ENCODE assay signal across 23 cellular contexts in genomic region chr12:116734156-116734768, GRCh38. TPM values are rescaled to one million over a fixed set of nuclear protein-coding genes. Genes with fewer than 3 reads are reported as not detected.
DNase-seq lines count a peak whose midpoint lies in the region; ATAC-seq, FAIRE-seq and TF ChIP-seq lines count a peak whose summit lies in the region.
"Had no signal": no experiment of that assay in that cellular context is flagged by ENCODE, and none has a peak within 500 bp of the region (broad histone marks: within the 10 kb centered on the region; RNA-seq: fewer than 3 reads in every experiment).

No MANE protein-coding gene starts in this region.

- H3K27me3 ChIP-seq in CD4-positive, CD25-positive, alpha-beta regulatory T cell (ENCODE audit: control insufficient read depth, insufficient read depth, low read length): no peaks in the 10 kb centered on the region
- H3K27me3 ChIP-seq in GM23248 (replicated peaks; ENCODE audit: insufficient read depth): no peaks in the 10 kb centered on the region
- H3K27me3 ChIP-seq in GM12878 (replicated peaks in 1 of 2; ENCODE audit: control insufficient read depth in 2 of 2, insufficient read depth in 2 of 2, low read length in 1 of 2): no peaks in the 10 kb centered on the region
- H3K27me3 ChIP-seq: body of pancreas had no signal

- CTCF ChIA-PET in GM12878 (lab: Yijun Ruan, JAX): no interaction called here

- TF ChIP-seq POLR2A in GM12878 (IDR thresholded peaks at IDR 0.05; ENCODE audit: low read depth, low read length): no peak

- intact Hi-C loops in GM12878 (cut with micrococcal nuclease; ENCODE audit: unreplicated experiment) (loop anchor here (10.0 kb wide), 1 partner anchor 151 kb away; the partner anchor contains the start of gene HRK), natural killer cell (cut with micrococcal nuclease) (no loop called here)

- H4K20me1 ChIP-seq in GM23248 (ENCODE audit: insufficient read depth) (no peaks in the 10 kb centered on the region), GM12878 (ENCODE audit: control insufficient read depth, insufficient read depth) (no peaks in the 10 kb centered on the region)

- H3K4me2 ChIP-seq in GM23248 (ENCODE audit: unreplicated experiment): no peak overlapping the region
- H3K4me2 ChIP-seq in GM12878 (ENCODE audit: control insufficient read depth, insufficient read depth): no peak overlapping the region

- H3K4me1 Mint-ChIP-seq in CD4-positive, CD25-positive, alpha-beta regulatory T cell: peaks cover 25 to 56% (median 38%) of the 10 kb centered on the region in 4 donors
- H3K4me1 Mint-ChIP-seq in natural killer cell: peaks cover 31 to 35% of the 10 kb centered on the region in 2 donors

- H3K27ac Mint-ChIP-seq in CD4-positive, CD25-positive, alpha-beta regulatory T cell: peak overlapping the region in 1 of 3 donors; percentile 57
- H3K27ac Mint-ChIP-seq in natural killer cell: peak overlapping the region in 1 of 2 donors; percentile 9
- H3K27ac Mint-ChIP-seq: activated CD4-positive, alpha-beta T cell treated with anti-CD3 and anti-CD28 coated beads, Interleukin-2, amount 10 ng/mL, durations not matched to agents 24 days and 14 days; activated CD8-positive, alpha-beta memory T cell treated with anti-CD3 and anti-CD28 coated beads, Interleukin-2, amount 10 ng/mL, durations not matched to agents 7 days and 5 days; activated naive CD8-positive, alpha-beta T cell treated with anti-CD3 and anti-CD28 coated beads, Interleukin-2, amount 50 U/mL, for 24 hours had no signal

- 93 to 96% methylated on average over 5 of the region's 5 CpGs for WGBS in GM23248 (ENCODE audit: low coverage in 1 of 2, low lambda C conversion rate in 2 of 2, missing lambda C conversion rate in 2 of 2), 2 experiments
- WGBS in GM12878 (ENCODE audit: insufficient coverage, insufficient replicate concordance, low lambda C conversion rate, missing lambda C conversion rate): 98% methylated on average over 5 of the region's 5 CpGs

- H3K4me1 ChIP-seq in CD4-positive, CD25-positive, alpha-beta regulatory T cell (ENCODE audit: control insufficient read depth, insufficient read depth, low read length, poor library complexity, severe bottlenecking): peaks cover 26% of the 10 kb centered on the region
- H3K4me1 ChIP-seq in GM23248 (ENCODE audit: insufficient read depth) (peaks cover 18% of the 10 kb centered on the region; the same call in 1 of the 2 replicates), GM12878 (ENCODE audit: control insufficient read depth, insufficient read depth, low read length) (peaks cover 3% of the 10 kb centered on the region; the same call in 1 of the 2 replicates)

- ATAC-seq in CD4-positive, CD25-positive, alpha-beta regulatory T cell (ENCODE audit: low read depth in 2 of 2): no peak
- ATAC-seq in GM12878 (no peak), natural killer cell (no peak), HG03025 (IDR thresholded peaks at IDR 0.05; ENCODE audit: low FRiP score, unreplicated experiment) (no peak)
- ATAC-seq: activated CD8-positive, alpha-beta memory T cell treated with anti-CD3 and anti-CD28 coated beads, Interleukin-2, amount 10 ng/mL, durations not matched to agents 7 days and 5 days; activated naive CD8-positive, alpha-beta T cell treated with anti-CD3 and anti-CD28 coated beads, Interleukin-2, amount 50 U/mL, for 24 hours; body of pancreas; HCT116; naive thymus-derived CD8-positive, alpha-beta T cell had no signal

- no peaks in the 10 kb centered on the region for H3K9me3 Mint-ChIP-seq in CD4-positive, CD25-positive, alpha-beta regulatory T cell
- H3K9me3 Mint-ChIP-seq in natural killer cell: no peaks in the 10 kb centered on the region
- H3K9me3 Mint-ChIP-seq: activated CD4-positive, alpha-beta T cell treated with anti-CD3 and anti-CD28 coated beads, Interleukin-2, amount 10 ng/mL, durations not matched to agents 24 days and 14 days; activated naive CD8-positive, alpha-beta T cell treated with anti-CD3 and anti-CD28 coated beads, Interleukin-2, amount 50 U/mL, for 24 hours; naive thymus-derived CD8-positive, alpha-beta T cell had no signal

- H3K36me3 ChIP-seq in CD4-positive, CD25-positive, alpha-beta regulatory T cell (ENCODE audit: control insufficient read depth, insufficient read depth, low read length): peaks cover 15% of the 10 kb centered on the region
- H3K36me3 ChIP-seq in GM23248 (ENCODE audit: low read depth): no peaks in the 10 kb centered on the region
- H3K36me3 ChIP-seq in GM12878 (ENCODE audit: control insufficient read depth in 2 of 2, insufficient read depth in 2 of 2, low read length in 1 of 2): no peaks in the 10 kb centered on the region; a peak in 2 of 4 replicates

- H3K4me3 ChIP-seq in CD4-positive, CD25-positive, alpha-beta regulatory T cell (ENCODE audit: low read depth, low read length): no peak overlapping the region
- H3K4me3 ChIP-seq in GM23248 (no peak overlapping the region), GM12878 (no peak overlapping the region)
- H3K4me3 ChIP-seq: body of pancreas had no signal

- H3K9ac ChIP-seq in GM23248: no peak overlapping the region
- H3K9ac ChIP-seq in GM12878 (ENCODE audit: control insufficient read depth, insufficient read depth, low read length): no peak overlapping the region

- H3K9me2 ChIP-seq in GM23248 (ENCODE audit: insufficient read depth): no peaks in the 10 kb centered on the region

- peaks cover 65% of the 10 kb centered on the region for H3K79me2 ChIP-seq in GM23248 (ENCODE audit: insufficient read depth)
- peaks cover 21% of the 10 kb centered on the region for H3K79me2 ChIP-seq in GM12878 (ENCODE audit: control insufficient read depth, insufficient read depth, low read length)

- FAIRE-seq in GM12878 (lab: Jason Lieb, UNC): no peak
- FAIRE-seq: frontal cortex, GM12891 had no signal

- TF ChIP-seq EP300 in GM12878 (IDR thresholded peaks at IDR 0.05; ENCODE audit: borderline replicate concordance in 1 of 2, control insufficient read depth in 1 of 2, low read depth in 2 of 2, low read length in 2 of 2): no peak

- RAD21 ChIA-PET in GM12878 (lab: Charles Lee; ENCODE audit: unreplicated experiment): no interaction called here

- H3K27ac ChIP-seq in CD4-positive, CD25-positive, alpha-beta regulatory T cell (ENCODE audit: insufficient read depth, low read length, poor library complexity, severe bottlenecking): no peak overlapping the region
- H3K27ac ChIP-seq in GM23248 (0 out of 2 replicates have a peak overlapping the region, but pooled peaks have one; percentile 38), GM12878 (ENCODE audit: control insufficient read depth, insufficient read depth) (no peak overlapping the region)
- H3K27ac ChIP-seq: RWPE1 had no signal

- peaks cover 8% of the 10 kb centered on the region for H3F3A ChIP-seq in GM23248 (ENCODE audit: insufficient read depth)

- peaks cover 22% of the 10 kb centered on the region for H3K36me3 Mint-ChIP-seq in CD4-positive, CD25-positive, alpha-beta regulatory T cell
- H3K36me3 Mint-ChIP-seq in natural killer cell: peaks cover 7% of the 10 kb centered on the region

- TF ChIP-seq CTCF in GM12878 (IDR thresholded peaks at IDR 0.05 in 2 of 3, conservative IDR thresholded peaks at IDR 0.05 in 1 of 3; ENCODE audit: control insufficient read depth in 2 of 3, extremely low read depth in 1 of 3, insufficient read depth in 1 of 3, low read depth in 3 of 3, low read length in 3 of 3): no peak
- TF ChIP-seq CTCF in natural killer cell (IDR thresholded peaks at IDR 0.05): no peak

- H3K4me3 Mint-ChIP-seq in CD4-positive, CD25-positive, alpha-beta regulatory T cell: peak overlapping the region; percentile 31 to 92 (median 80)
- H3K4me3 Mint-ChIP-seq in natural killer cell: peak overlapping the region; percentile 52
- H3K4me3 Mint-ChIP-seq: activated naive CD8-positive, alpha-beta T cell treated with anti-CD3 and anti-CD28 coated beads, Interleukin-2, amount 50 U/mL, for 24 hours had no signal

- BruUV-seq in GM12878 (replicated peaks; lab: Mats Ljungman, UMichigan): TSS peak; percentile 38

- no peak overlapping the region for H2AFZ ChIP-seq in GM23248
- no peak overlapping the region for H2AFZ ChIP-seq in GM12878 (ENCODE audit: control insufficient read depth, low read depth, low read length)

- no peaks in the 10 kb centered on the region for H3K9me3 ChIP-seq in CD4-positive, CD25-positive, alpha-beta regulatory T cell (ENCODE audit: control insufficient read depth in 2 of 2, low read length in 2 of 2)
- H3K9me3 ChIP-seq in GM23248 (ENCODE audit: low read depth) (no peaks in the 10 kb centered on the region), GM12878 (replicated peaks; ENCODE audit: control insufficient read depth, insufficient read depth, low read length) (no peaks in the 10 kb centered on the region)
- H3K9me3 ChIP-seq: body of pancreas had no signal

- POLR2A ChIA-PET in GM12878 (lab: Charles Lee): no interaction called here

- SMC1A ChIA-PET in GM12878 (lab: Charles Lee; ENCODE audit: uncharacterized antibody, unreplicated experiment): no interaction called here

- no peak for DNase-seq in CD4-positive, CD25-positive, alpha-beta regulatory T cell
- DNase-seq in GM23248 (no peak), GM12878 (ENCODE audit: low read depth, low spot score) (no peak), natural killer cell (no peak), NCI-H2196 (lab: John Stamatoyannopoulos, UW; ENCODE audit: unreplicated experiment) (no peak)
- no peak for DNase-seq in stimulated activated CD4-positive, alpha-beta T cell treated with anti-CD3 and anti-CD28 coated beads, Interleukin-2, amount 100 ng/mL, for 24 hours
- no peak for DNase-seq in stimulated activated CD4-positive, alpha-beta T cell treated with anti-CD3 and anti-CD28 coated beads, Interleukin-15, amount 100 ng/mL, for 24 hours
- DNase-seq: activated CD4-positive, alpha-beta T cell treated with anti-CD3 and anti-CD28 coated beads, Interleukin-2, amount 10 ng/mL, durations not matched to agents 24 days and 14 days; activated CD8-positive, alpha-beta memory T cell treated with anti-CD3 and anti-CD28 coated beads, Interleukin-2, amount 10 ng/mL, durations not matched to agents 7 days and 5 days; activated naive CD8-positive, alpha-beta T cell treated with anti-CD3 and anti-CD28 coated beads, Interleukin-2, amount 50 U/mL, for 24 hours; body of pancreas; DND-41; effector CD4-positive, alpha-beta T cell; KG1; naive thymus-derived CD8-positive, alpha-beta T cell; NCI-H1694 treated with DMSO at 0.1 percent for 48 hours; NCI-H2171 treated with DMSO at 0.1 percent for 48 hours; NCI-H69 had no signal

- no peak for TF ChIP-seq RAD21 in GM12878 (IDR thresholded peaks at IDR 0.05; ENCODE audit: insufficient read depth, low read depth, low read length)

- in situ Hi-C loops in GM23248 (cut with MboI): no loop called here
- in situ Hi-C loops in GM12878 (cut with MboI): no loop called here

- H3K27me3 Mint-ChIP-seq in CD4-positive, CD25-positive, alpha-beta regulatory T cell: peaks cover 8% of the 10 kb centered on the region
- H3K27me3 Mint-ChIP-seq in natural killer cell (ENCODE audit: low read depth in 2 of 2): no peaks in the 10 kb centered on the region
- H3K27me3 Mint-ChIP-seq: activated CD4-positive, alpha-beta T cell treated with anti-CD3 and anti-CD28 coated beads, Interleukin-2, amount 10 ng/mL, durations not matched to agents 24 days and 14 days; activated CD8-positive, alpha-beta memory T cell treated with anti-CD3 and anti-CD28 coated beads, Interleukin-2, amount 10 ng/mL, durations not matched to agents 7 days and 5 days; activated naive CD8-positive, alpha-beta T cell treated with anti-CD3 and anti-CD28 coated beads, Interleukin-2, amount 50 U/mL, for 24 hours; naive thymus-derived CD8-positive, alpha-beta T cell had no signal

RNA-seq across cellular contexts. Expression of gene SPRING1, which starts 3.6 kb away (rescaled TPM):
- 22.8 TPM for total RNA-seq in CD4-positive, CD25-positive, alpha-beta regulatory T cell
- polyA plus RNA-seq in CD4-positive, CD25-positive, alpha-beta regulatory T cell: 10 to 100 TPM; 18.2 to 28.5 (median 23.2) TPM
- total RNA-seq in GM23248 (2014; rRNA removed; shearing (Covaris generic)): 20.0 and 21.4 TPM in 2 replicates
- polyA plus RNA-seq in GM23248 (2016; fragmentation: Nextera tagmentation; extraction: Ambion mirVana) (15.4 and 16.8 TPM in 2 replicates), GM12878 (2011; rRNA removed) (15.6 and 16.7 TPM in 2 replicates), GM12878 (2014; fragmentation: Illumina TruSeq; extraction: Trizol) (9.3 and 11.4 TPM in 2 replicates), GM12878 (2014; fragmentation: Nextera tagmentation; extraction: Ambion mirVana) (1 to 10 TPM; 2.5 to 4.4 TPM), GM12878 (2014; rRNA removed) (15.2 and 16.6 TPM in 2 replicates), GM12878 (2016; fragmentation: Nextera tagmentation; extraction: Ambion mirVana) (10 to 100 TPM; 12.1 to 17.3 TPM)
- total RNA-seq in GM12878 (2013; cell fraction: nucleolus; rRNA removed): 11.6 and 12.8 TPM in 2 replicates
- total RNA-seq in GM12878 (2014; rRNA removed) (21.4 and 22.5 TPM in 2 replicates), GM12878 (2014; rRNA removed; fragmentation: Illumina TruSeq; extraction: Trizol) (9.3 and 10.1 TPM in 2 replicates), GM12878 (2021) (25.7 and 26.6 TPM in 2 replicates), natural killer cell (10 to 100 TPM; 24.4 to 37.2 (median 30.4) TPM)
- polyA plus RNA-seq in GM12878 (2011; ENCODE audit: low read depth): 4.4 TPM
- polyA plus RNA-seq in GM12878 (2011; cell fraction: cytosol; rRNA removed): 16.6 and 16.8 TPM in 2 replicates
- 8.8 and 10.3 TPM in 2 replicates for polyA plus RNA-seq in GM12878 (2011; cell fraction: nucleus; rRNA removed)
- polyA plus RNA-seq in GM12878 (2012): 9.7 and 10.8 TPM in 2 replicates
- polyA minus RNA-seq in GM12878 (2011; rRNA and poly(A)+ RNA removed): 18.5 and 19.7 TPM in 2 replicates
- polyA minus RNA-seq in GM12878 (2011; cell fraction: cytosol; rRNA and poly(A)+ RNA removed): 7.8 and 11.7 TPM in 2 replicates
- 5.1 and 9.2 TPM in 2 replicates for polyA minus RNA-seq in GM12878 (2011; cell fraction: nucleus; rRNA and poly(A)+ RNA removed)

RNA-seq across cellular contexts. Expression of gene RNFT2, which starts 3.9 kb away (rescaled TPM):
- total RNA-seq in CD4-positive, CD25-positive, alpha-beta regulatory T cell: 9.7 TPM
- 1 to 10 TPM in 3 of 4 donors, under 1 TPM in 1; 0.69 to 6.6 (median 1.9) TPM for polyA plus RNA-seq in CD4-positive, CD25-positive, alpha-beta regulatory T cell
- 0.43 TPM in 1 of 2 replicates, not detected in the other for total RNA-seq in GM23248 (2014; rRNA removed; shearing (Covaris generic))
- polyA plus RNA-seq in GM23248 (2016; fragmentation: Nextera tagmentation; extraction: Ambion mirVana): 0.24 and 0.33 TPM in 2 replicates
- total RNA-seq in GM12878 (2013; cell fraction: nucleolus; rRNA removed): 20.0 and 22.7 TPM in 2 replicates
- total RNA-seq in GM12878 (2014; rRNA removed): 8.0 and 8.8 TPM in 2 replicates
- 6.1 and 8.7 TPM in 2 replicates for total RNA-seq in GM12878 (2014; rRNA removed; fragmentation: Illumina TruSeq; extraction: Trizol)
- total RNA-seq in GM12878 (2021): 17.3 and 21.0 TPM in 2 replicates
- polyA plus RNA-seq in GM12878 (2011; ENCODE audit: low read depth): 2.8 TPM
- 8.1 and 10.5 TPM in 2 replicates for polyA plus RNA-seq in GM12878 (2011; rRNA removed)
- 9.2 and 11.4 TPM in 2 replicates for polyA plus RNA-seq in GM12878 (2011; cell fraction: cytosol; rRNA removed)
- 11.9 and 12.3 TPM in 2 replicates for polyA plus RNA-seq in GM12878 (2011; cell fraction: nucleus; rRNA removed)
- polyA plus RNA-seq in GM12878 (2012): 2.7 and 5.4 TPM in 2 replicates
- polyA plus RNA-seq in GM12878 (2014; fragmentation: Illumina TruSeq; extraction: Trizol): 2.4 and 2.5 TPM in 2 replicates
- polyA plus RNA-seq in GM12878 (2014; fragmentation: Nextera tagmentation; extraction: Ambion mirVana): 10 to 100 TPM in 1 of 2 experiments, 1 to 10 TPM in 1; 3.5 to 12.7 TPM
- polyA plus RNA-seq in GM12878 (2014; rRNA removed): 7.0 and 7.7 TPM in 2 replicates
- 10 to 100 TPM; 12.3 to 14.2 TPM for polyA plus RNA-seq in GM12878 (2016; fragmentation: Nextera tagmentation; extraction: Ambion mirVana)
- 32.8 and 37.6 TPM in 2 replicates for polyA minus RNA-seq in GM12878 (2011; rRNA and poly(A)+ RNA removed)
- polyA minus RNA-seq in GM12878 (2011; cell fraction: cytosol; rRNA and poly(A)+ RNA removed): 12.8 and 13.9 TPM in 2 replicates
- 14.7 and 21.2 TPM in 2 replicates for polyA minus RNA-seq in GM12878 (2011; cell fraction: nucleus; rRNA and poly(A)+ RNA removed)
- total RNA-seq in natural killer cell: 1 to 10 TPM; 4.0 to 6.9 (median 5.3) TPM
